Comparison of ENCODE assay signal across 10 cellular contexts in the genomic region with DNA sequence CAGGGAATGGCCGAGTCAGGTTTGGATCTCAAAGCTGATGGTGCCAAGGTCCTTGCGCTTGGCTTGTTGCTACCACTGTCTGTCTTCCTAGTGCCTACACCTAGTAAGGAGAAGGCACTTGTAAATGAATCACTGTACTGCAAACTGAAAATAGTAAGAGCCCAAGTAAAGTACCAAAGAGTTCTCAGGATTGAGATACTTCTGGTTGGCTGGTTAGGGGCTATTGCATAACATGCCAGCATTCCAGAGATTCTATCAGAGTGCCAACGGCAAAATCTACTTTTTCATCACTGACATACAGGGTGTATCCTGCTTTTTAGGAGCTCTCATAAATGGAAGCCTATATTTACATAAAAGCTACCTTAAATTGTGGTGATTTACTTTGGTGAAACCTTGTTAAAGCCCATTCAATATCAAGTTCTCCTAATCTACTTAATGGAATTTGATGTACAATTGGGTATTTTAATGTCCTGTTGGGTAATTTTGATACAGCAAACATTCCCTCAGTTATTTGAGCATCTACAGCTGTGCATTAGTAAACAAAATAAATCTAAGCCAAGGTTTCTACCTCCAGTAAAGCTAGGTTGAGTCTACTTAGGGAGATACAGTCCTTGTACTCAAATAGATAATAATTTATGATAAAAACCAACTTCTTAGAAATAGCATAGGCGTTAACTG. TPM values are rescaled to one million over a fixed set of nuclear protein-coding genes. Genes with fewer than 3 reads are reported as not detected.
DNase-seq lines count a peak whose midpoint lies in the region; ATAC-seq and TF ChIP-seq lines count a peak whose summit lies in the region.
"Had no signal": no experiment of that assay in that cellular context is flagged by ENCODE, and none has a peak within 500 bp of the region (broad histone marks: within the 10 kb centered on the region; RNA-seq: fewer than 3 reads in every experiment).

No MANE protein-coding gene starts in this region.

- WGBS in spleen, 5 donors: 72 to 93% (median 91%) methylated on average over 4 of the region's 4 CpGs

- H3F3A ChIP-seq in PC-9 (ENCODE audit: insufficient read depth, low read depth): peaks cover 34% of the 10 kb centered on the region

- H3K79me2 ChIP-seq in PC-9 (ENCODE audit: low read depth): no peaks in the 10 kb centered on the region

- POLR2A ChIA-PET in PC-9 (lab: Charles Lee; ENCODE audit: unreplicated experiment): interaction anchor here (0.6 to 1.3 kb wide), 9 partner anchors 13 to 928 kb away, joined by 3 to 10 read pairs (median 4); a partner anchor contains a TSS

- no peaks in the 10 kb centered on the region for H3K27me3 ChIP-seq in PC-9 (ENCODE audit: insufficient read depth, low read depth)
- H3K27me3 ChIP-seq in spleen (replicated peaks in 1 of 7): no peaks in the 10 kb centered on the region

- TF ChIP-seq POLR2A in spleen (IDR thresholded peaks at IDR 0.05): no peak

- H3K36me3 ChIP-seq in PC-9 (ENCODE audit: low read depth): no peaks in the 10 kb centered on the region
- no peaks in the 10 kb centered on the region for H3K36me3 ChIP-seq in spleen

- in situ Hi-C loops in KBM-7 (cut with MboI; ENCODE audit: low pct_unique_long_range_greater_than_20kb, low sequenced_read_pairs): no loop called here

- H3K9me3 ChIP-seq in PC-9 (ENCODE audit: insufficient read depth, low read depth) (no peaks in the 10 kb centered on the region), spleen (peaks cover 0 to 9% (median 7%) of the 10 kb centered on the region in 8 donors)

- peak overlapping the region; percentile 68 for H3K4me2 ChIP-seq in PC-9

- CTCF ChIA-PET in PC-9 (lab: Charles Lee): no interaction called here

- no peaks in the 10 kb centered on the region for H3K9me2 ChIP-seq in PC-9 (ENCODE audit: insufficient read depth)

- ATAC-seq in omental fat pad (ENCODE audit: low FRiP score) (peak; percentile 66), HG02938 (IDR thresholded peaks at IDR 0.05; ENCODE audit: unreplicated experiment) (no peak)

- no peaks in the 10 kb centered on the region for H4K20me1 ChIP-seq in PC-9 (ENCODE audit: insufficient read depth)

- no TSS peak for BruUV-seq in PC-9 (replicated peaks; lab: Mats Ljungman, UMichigan)

- H2AFZ ChIP-seq in PC-9: no peak overlapping the region; the same call in 1 of the 2 replicates

- intact Hi-C loops in PC-9 (cut with micrococcal nuclease; ENCODE audit: unreplicated experiment) (loop anchor here (1.0 kb wide), 1 partner anchor 38 kb away; no protein-coding TSS in a partner anchor), spleen (cut with DNase I; ENCODE audit: low total_unique reads) (no loop called here)

- DNase-seq in AG08395 (ENCODE audit: low spot score) (peak; percentile 70), PC-9 (peak; percentile 41 to 92), fibroblast of pulmonary artery (ENCODE audit: low read depth) (peak; percentile 62), omental fat pad (ENCODE audit: low spot score) (no peak), spleen (no peak), KBM-7 (no peak), NCI-H2107 (lab: John Stamatoyannopoulos, UW) (no peak)
- DNase-seq: NCI-H774, nucleus accumbens had no signal

- H3K4me1 ChIP-seq in PC-9 (replicated peaks; ENCODE audit: insufficient read depth): peaks cover 33% of the 10 kb centered on the region
- H3K4me1 ChIP-seq in spleen: peaks cover 0 to 8% (median 0%) of the 10 kb centered on the region in 6 donors

- peak overlapping the region; percentile 74 for H3K27ac ChIP-seq in PC-9
- no peak overlapping the region for H3K27ac ChIP-seq in spleen

- H3K4me3 ChIP-seq in PC-9: no peak overlapping the region
- no peak overlapping the region for H3K4me3 ChIP-seq in fibroblast of pulmonary artery (replicated peaks; ENCODE audit: low read depth, low read length)
- no peak overlapping the region for H3K4me3 ChIP-seq in spleen

- TF ChIP-seq CTCF in PC-9 (conservative IDR thresholded peaks at IDR 0.05) (no peak), fibroblast of pulmonary artery (IDR thresholded peaks at IDR 0.05; ENCODE audit: low read length, missing control alignments) (no peak), omental fat pad (IDR thresholded peaks at IDR 0.05) (no peak), spleen (IDR thresholded peaks at IDR 0.05 in 8 of 11, conservative IDR thresholded peaks at IDR 0.05 in 3 of 11) (no peak)

RNA-seq across cellular contexts. Expression of a gene that starts 30.7 kb away (rescaled TPM):
- total RNA-seq in PC-9 (2021): 105 and 120 TPM in 2 replicates
- 100 to 1,000 TPM in 3 of 4 donors, 10 to 100 TPM in 1; 77.7 to 140 (median 134) TPM for total RNA-seq in omental fat pad
- 100 to 1,000 TPM; 160 to 232 (median 204) TPM for total RNA-seq in spleen
- polyA plus RNA-seq in spleen: 10 to 100 TPM; 37.3 to 44.0 (median 43.2) TPM

Comparison
In these comparisons a context has a peak if more than half of its experiments do, and no peak if none do; other contexts are left out.
1. DNase-seq: peak in AG08395 (single experiment), PC-9 (2 of 2) and fibroblast of pulmonary artery (single experiment); none in omental fat pad (single experiment), spleen (single experiment), KBM-7 (single experiment) and NCI-H2107 (single experiment).